In the genomic region with DNA sequence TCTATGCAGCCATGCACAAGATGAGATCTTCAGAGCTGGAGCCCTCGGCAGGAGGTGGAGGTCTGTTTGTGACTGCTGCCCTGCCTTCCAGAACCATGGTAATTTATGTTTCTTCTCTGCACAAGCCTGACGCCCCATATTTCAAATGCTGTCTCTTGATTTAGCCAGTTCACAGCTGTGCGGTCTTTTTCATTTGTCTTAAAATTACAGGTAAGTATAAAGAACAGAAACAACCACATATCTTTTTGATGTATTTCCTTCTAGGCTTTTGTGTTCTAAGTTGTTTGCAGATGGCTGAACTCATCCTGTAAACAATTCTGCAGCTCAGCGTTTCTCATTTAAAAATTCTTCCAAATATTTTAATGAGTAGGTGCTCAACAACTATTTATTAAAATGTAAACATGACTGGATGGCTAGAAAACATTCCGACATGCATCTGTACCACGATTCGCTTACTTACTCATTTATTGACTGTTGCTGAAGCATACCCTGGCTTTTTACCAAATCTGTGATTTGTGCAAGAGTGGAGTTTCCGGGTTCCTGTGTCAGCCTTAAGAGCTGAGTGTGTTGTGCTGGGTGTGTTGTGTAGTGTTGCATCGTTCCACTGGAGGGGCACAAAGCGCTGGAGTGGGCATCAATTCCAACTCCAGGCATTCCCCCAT, we compare ENCODE assay signal across 9 cellular contexts. TPM values are rescaled to one million over a fixed set of nuclear protein-coding genes. Genes with fewer than 3 reads are reported as not detected.
DNase-seq lines count a peak whose midpoint lies in the region; TF ChIP-seq lines count a peak whose summit lies in the region.
"Had no signal": no experiment of that assay in that cellular context is flagged by ENCODE, and none has a peak within 500 bp of the region (broad histone marks: within the 10 kb centered on the region; RNA-seq: fewer than 3 reads in every experiment).

No MANE protein-coding gene starts in this region.

- 42% methylated on average over 10 of the region's 10 CpGs for WGBS in thymus

- no peaks in the 10 kb centered on the region for H3K27me3 ChIP-seq in cardiac muscle cell
- peaks cover 5% of the 10 kb centered on the region for H3K27me3 ChIP-seq in thymus (ENCODE audit: control insufficient read depth, insufficient read depth)
- no peaks in the 10 kb centered on the region for H3K27me3 ChIP-seq in MM.1S (replicated peaks; ENCODE audit: insufficient read depth, low read length)
- H3K27me3 ChIP-seq: adrenal gland had no signal

- intact Hi-C loops in cardiac septum (cut with DNase I), result loop anchor here (5.0 kb wide), 1 partner anchor 33 kb away; no protein-coding TSS in a partner anchor

- H3K9ac ChIP-seq in MM.1S (ENCODE audit: low read length), result no peak overlapping the region

- H3K27ac ChIP-seq in cardiac muscle cell (no peak overlapping the region), epithelial cell of prostate (no peak overlapping the region), thymus (ENCODE audit: low read depth) (peak overlapping the region; percentile 74), MM.1S (ENCODE audit: low read length) (no peak overlapping the region)
- H3K27ac ChIP-seq: adrenal gland had no signal

- H3K36me3 ChIP-seq in cardiac muscle cell (no peaks in the 10 kb centered on the region), thymus (ENCODE audit: control insufficient read depth, insufficient read depth) (no peaks in the 10 kb centered on the region), MM.1S (replicated peaks; ENCODE audit: insufficient read depth, low read length) (no peaks in the 10 kb centered on the region)
- H3K36me3 ChIP-seq: adrenal gland had no signal

- H3K9me3 ChIP-seq in cardiac muscle cell (ENCODE audit: low read depth) (no peaks in the 10 kb centered on the region), thymus (ENCODE audit: control insufficient read depth) (no peaks in the 10 kb centered on the region), MM.1S (replicated peaks; ENCODE audit: insufficient read depth, low read length) (no peaks in the 10 kb centered on the region)
- H3K9me3 ChIP-seq: adrenal gland had no signal

- H3K79me2 ChIP-seq in MM.1S (ENCODE audit: low read length), result peaks cover 32% of the 10 kb centered on the region

- no peak overlapping the region for H2AFZ ChIP-seq in MM.1S (ENCODE audit: low read length)

- H3K4me3 ChIP-seq in cardiac muscle cell (no peak overlapping the region), thymus (ENCODE audit: low read length) (peak overlapping the region; percentile 21), MM.1S (ENCODE audit: low read length) (no peak overlapping the region)
- H3K4me3 ChIP-seq: adrenal gland had no signal

- no peaks in the 10 kb centered on the region for H4K20me1 ChIP-seq in MM.1S (ENCODE audit: insufficient read depth, low read length)

- no peak overlapping the region for H3K4me2 ChIP-seq in MM.1S (ENCODE audit: low read depth, low read length)

- no peaks in the 10 kb centered on the region for H3K9me2 ChIP-seq in MM.1S (replicated peaks; ENCODE audit: insufficient read depth, low read length)

- no peaks in the 10 kb centered on the region for H3F3A ChIP-seq in MM.1S (ENCODE audit: insufficient read depth, low read length)

- H3K4me1 ChIP-seq in cardiac muscle cell (ENCODE audit: low read depth) (peaks cover 17% of the 10 kb centered on the region), thymus (ENCODE audit: control insufficient read depth, insufficient read depth, low read length) (peaks cover 48% of the 10 kb centered on the region), MM.1S (ENCODE audit: low read length) (no peaks in the 10 kb centered on the region)

- peak in 1 of 2 donors; percentile 82 for DNase-seq in cardiac muscle cell (ENCODE audit: low read depth in 1 of 2, low spot score in 1 of 2)
- no peak for DNase-seq in cardiac septum (ENCODE audit: low spot score)
- DNase-seq in T-helper 2 cell, result peak in 3 of 5 experiments; percentile 28 to 91 (median 63)
- DNase-seq in epithelial cell of prostate (ENCODE audit: low read depth, low spot score), result peak; percentile 77
- DNase-seq in SW 1271 (lab: John Stamatoyannopoulos, UW), result no peak
- no peak for DNase-seq in cerebellar cortex (ENCODE audit: low spot score)
- no peak for DNase-seq in MM.1S

- TF ChIP-seq CTCF in cardiac muscle cell (IDR thresholded peaks at IDR 0.05; ENCODE audit: low read depth, low read length) (peak; percentile 14), MM.1S (IDR thresholded peaks at IDR 0.05; ENCODE audit: low read length) (no peak)

RNA-seq across cellular contexts. Expression of gene PIP4K2A, which starts 58.9 kb away (rescaled TPM):
- total RNA-seq in cardiac muscle cell (12.9 and 23.9 TPM in 2 replicates), cardiac septum (20.0 TPM)
- polyA plus RNA-seq in cardiac muscle cell (12.1 and 15.1 TPM in 2 replicates), thymus (23.8 TPM)

Comparison
In these comparisons a context has a peak if more than half of its experiments do, and no peak if none do; other contexts are left out.
1. DNase-seq: peak in T-helper 2 cell (3 of 5) and epithelial cell of prostate (single experiment); none in cardiac septum (single experiment), SW 1271 (0 of 2), cerebellar cortex (single experiment) and MM.1S (single experiment).